ENCODE assay signal across 15 cellular contexts in genomic region chr3:14253022-14253761, GRCh38.
A peak's percentile ranks its signal among the peaks of the same experiment; 100 is the strongest.
DNase-seq lines count a peak whose midpoint lies in the region; ATAC-seq and TF ChIP-seq lines count a peak whose summit lies in the region.
"Had no signal": no experiment of that assay in that cellular context is flagged by ENCODE, and none has a peak within 500 bp of the region (broad histone marks: within the 10 kb centered on the region; RNA-seq: fewer than 3 reads in every experiment).

No MANE protein-coding gene starts in this region.

- H3K9me3 Mint-ChIP-seq in neural progenitor cell, result peaks cover 5% of the 10 kb centered on the region

- H3K9ac ChIP-seq in neural progenitor cell, result no peak overlapping the region

- ATAC-seq in HG03045 (IDR thresholded peaks at IDR 0.05; ENCODE audit: unreplicated experiment), result no peak

- H3K4me3 ChIP-seq in AG09309 (ENCODE audit: control insufficient read depth, low read depth, low read length) (no peak overlapping the region), fibroblast of mammary gland (ENCODE audit: control insufficient read depth, low read depth, low read length) (no peak overlapping the region), neural progenitor cell (no peak overlapping the region)
- H3K4me3 ChIP-seq: SJCRH30 had no signal

- no peak overlapping the region for H3K4me2 ChIP-seq in neural progenitor cell

- TF ChIP-seq CTCF in AG09309 (IDR thresholded peaks at IDR 0.05; ENCODE audit: control insufficient read depth, insufficient read depth, low read depth, low read length, missing control alignments), result no peak
- no peak for TF ChIP-seq CTCF in fibroblast of mammary gland (conservative IDR thresholded peaks at IDR 0.05; ENCODE audit: control insufficient read depth, insufficient read depth, low read depth, low read length)
- TF ChIP-seq CTCF in neural progenitor cell (IDR thresholded peaks at IDR 0.05), result no peak

- no peak overlapping the region for H3K27ac ChIP-seq in neural progenitor cell
- H3K27ac ChIP-seq: brain microvascular endothelial cell, SJCRH30 had no signal

- no peak overlapping the region for H3K4me3 Mint-ChIP-seq in neural progenitor cell
- H3K4me3 Mint-ChIP-seq: type B pancreatic cell had no signal

- H3K4me1 ChIP-seq in neural progenitor cell, result peaks cover 6% of the 10 kb centered on the region
- H3K4me1 ChIP-seq: SJCRH30 had no signal

- no peaks in the 10 kb centered on the region for H3K36me3 ChIP-seq in neural progenitor cell
- H3K36me3 ChIP-seq: brain microvascular endothelial cell, SJCRH30 had no signal

- H2AFZ ChIP-seq in neural progenitor cell (replicated peaks), result no peak overlapping the region

- peaks cover 4% of the 10 kb centered on the region for H3F3A ChIP-seq in neural progenitor cell (ENCODE audit: low read depth)

- H4K20me1 ChIP-seq in neural progenitor cell (ENCODE audit: low read depth), result no peaks in the 10 kb centered on the region

- H3K9me3 ChIP-seq in neural progenitor cell (ENCODE audit: low read depth), result no peaks in the 10 kb centered on the region
- H3K9me3 ChIP-seq: SJCRH30 had no signal

- H3K79me2 ChIP-seq in neural progenitor cell (ENCODE audit: low read depth), result no peaks in the 10 kb centered on the region

- H3K36me3 Mint-ChIP-seq in neural progenitor cell, result no peaks in the 10 kb centered on the region
- H3K36me3 Mint-ChIP-seq: type B pancreatic cell had no signal

- DNase-seq in AG09309 (ENCODE audit: low read depth), result peak; percentile 35
- DNase-seq in NCI-H226, result peak; percentile 82
- peak; percentile 31 for DNase-seq in fibroblast of mammary gland (ENCODE audit: low read depth)
- no peak for DNase-seq in neural progenitor cell (ENCODE audit: low spot score)
- no peak for DNase-seq in Kasumi-1 (lab: John Stamatoyannopoulos, UW)
- no peak for DNase-seq in COR-L47 (lab: John Stamatoyannopoulos, UW)
- DNase-seq in dedifferentiated amniotic fluid mesenchymal stem cell (ENCODE audit: extremely low spot score), result no peak
- DNase-seq: activated gamma-delta T cell, brain microvascular endothelial cell, hippocampal formation, NCI-H1417, NCI-H526 treated with DMSO at 0.1 percent for 48 hours, SJCRH30 had no signal

- H3K4me1 Mint-ChIP-seq in neural progenitor cell, result peaks cover 26% of the 10 kb centered on the region

- no peaks in the 10 kb centered on the region for H3K27me3 ChIP-seq in neural progenitor cell
- H3K27me3 ChIP-seq: brain microvascular endothelial cell, SJCRH30 had no signal

- H3K27me3 Mint-ChIP-seq in neural progenitor cell (ENCODE audit: insufficient read depth, low read depth), result peaks cover 8% of the 10 kb centered on the region
- H3K27me3 Mint-ChIP-seq: type B pancreatic cell had no signal

- peak overlapping the region; percentile 61 for H3K27ac Mint-ChIP-seq in neural progenitor cell
- H3K27ac Mint-ChIP-seq: type B pancreatic cell had no signal

Comparison
In these comparisons a context has a peak if more than half of its experiments do, and no peak if none do; other contexts are left out.
1. DNase-seq: peak in AG09309 (single experiment), NCI-H226 (single experiment) and fibroblast of mammary gland (single experiment); none in neural progenitor cell (single experiment), Kasumi-1 (0 of 2), COR-L47 (single experiment) and dedifferentiated amniotic fluid mesenchymal stem cell (single experiment).